ENCODE assay signal across 12 cellular contexts in genomic region chr6:1701668-1702353, GRCh38.
DNase-seq lines count a peak whose midpoint lies in the region; TF ChIP-seq lines count a peak whose summit lies in the region.
"Had no signal": no experiment of that assay in that cellular context is flagged by ENCODE, and none has a peak within 500 bp of the region (broad histone marks: within the 10 kb centered on the region; RNA-seq: fewer than 3 reads in every experiment).

No MANE protein-coding gene starts in this region.

- H3K79me2 ChIP-seq in fibroblast of lung (ENCODE audit: control insufficient read depth, insufficient read depth, low read length) (no peaks in the 10 kb centered on the region), osteoblast (ENCODE audit: insufficient read depth, low read length) (no peaks in the 10 kb centered on the region)

- no peak overlapping the region for H3K4me3 Mint-ChIP-seq in immature natural killer cell
- H3K4me3 Mint-ChIP-seq: naive B cell had no signal

- in situ Hi-C loops in GM13976 (cut with MboI; ENCODE audit: low sequenced_read_pairs, unreplicated experiment), result no loop called here

- H3K4me1 Mint-ChIP-seq in immature natural killer cell, result no peaks in the 10 kb centered on the region
- H3K4me1 Mint-ChIP-seq: naive B cell had no signal

- no peak for TF ChIP-seq CTCF in fibroblast of lung (conservative IDR thresholded peaks at IDR 0.05 in 1 of 2, IDR thresholded peaks at IDR 0.05 in 1 of 2; ENCODE audit: low read depth in 1 of 2, low read length in 2 of 2)
- TF ChIP-seq CTCF in osteoblast (IDR thresholded peaks at IDR 0.05; ENCODE audit: extremely low read depth, low read depth, low read length), result no peak
- TF ChIP-seq CTCF in GM13976 (IDR thresholded peaks at IDR 0.05; ENCODE audit: borderline replicate concordance, control extremely low read depth, extremely low read depth, insufficient read depth, missing control alignments), result no peak

- H4K20me1 ChIP-seq in fibroblast of lung (ENCODE audit: control insufficient read depth, extremely low read depth, insufficient read depth, low read length), result no peaks in the 10 kb centered on the region
- H4K20me1 ChIP-seq in osteoblast (ENCODE audit: insufficient read depth, low read length), result no peaks in the 10 kb centered on the region

- no peaks in the 10 kb centered on the region for H3K36me3 ChIP-seq in MG63
- H3K36me3 ChIP-seq in fibroblast of lung (ENCODE audit: control insufficient read depth, insufficient read depth, low read length), result no peaks in the 10 kb centered on the region
- H3K36me3 ChIP-seq in osteoblast (ENCODE audit: insufficient read depth, low read length), result no peaks in the 10 kb centered on the region
- H3K36me3 ChIP-seq: adrenal gland had no signal

- H3K4me2 ChIP-seq in fibroblast of lung (ENCODE audit: extremely low read depth, insufficient read depth, low read length), result peak overlapping the region; percentile 25
- H3K4me2 ChIP-seq in osteoblast (ENCODE audit: insufficient read depth, low read length), result peak overlapping the region; percentile 73

- DNase-seq in AG08396 (ENCODE audit: low spot score), result peak; percentile 80
- peak; percentile 11 for DNase-seq in MG63
- peak; percentile 63 to 97 for DNase-seq in fibroblast of lung (ENCODE audit: low read depth in 2 of 2)
- peak; percentile 93 for DNase-seq in osteoblast (ENCODE audit: insufficient read length, low spot score, missing footprints)
- DNase-seq in GM13976 (ENCODE audit: low spot score), result no peak
- DNase-seq in substantia nigra (lab: John Stamatoyannopoulos, UW), result no peak
- no peak for DNase-seq in SKM-1 (lab: John Stamatoyannopoulos, UW; ENCODE audit: unreplicated experiment)
- no peak for DNase-seq in immature natural killer cell
- DNase-seq: activated CD4-positive, alpha-beta T cell treated with anti-CD3 and anti-CD28 coated beads, Interleukin-2, amount 50 U/mL, for 1 hour; adrenal gland; naive B cell; NCI-H1417 had no signal

- no peaks in the 10 kb centered on the region for H3K9me3 ChIP-seq in MG63
- no peaks in the 10 kb centered on the region for H3K9me3 ChIP-seq in fibroblast of lung (ENCODE audit: control insufficient read depth, insufficient read depth, low read depth, low read length)
- H3K9me3 ChIP-seq in osteoblast (ENCODE audit: low read depth, low read length), result no peaks in the 10 kb centered on the region
- H3K9me3 ChIP-seq: adrenal gland had no signal

- peaks cover 0 to 2% (median 1%) of the 10 kb centered on the region in 3 donors for H3K27me3 Mint-ChIP-seq in immature natural killer cell (ENCODE audit: low read depth in 3 of 3)
- H3K27me3 Mint-ChIP-seq: naive B cell had no signal

- H3K36me3 Mint-ChIP-seq in immature natural killer cell, result peaks cover 0 to 7% (median 3%) of the 10 kb centered on the region in 3 donors
- H3K36me3 Mint-ChIP-seq: naive B cell had no signal

- H3K27ac Mint-ChIP-seq in immature natural killer cell, result no peak overlapping the region

- H2AFZ ChIP-seq in fibroblast of lung (ENCODE audit: low read length) (no peak overlapping the region), osteoblast (ENCODE audit: low read length) (peak overlapping the region; percentile 84)

- H3K27ac ChIP-seq in fibroblast of lung (ENCODE audit: insufficient read depth, low read length) (peak overlapping the region; percentile 16), osteoblast (ENCODE audit: low read depth, low read length) (peak overlapping the region; percentile 88), substantia nigra (ENCODE audit: low read depth, low read length, poor library complexity, severe bottlenecking) (no peak overlapping the region)
- H3K27ac ChIP-seq: adrenal gland had no signal

- H3K27me3 ChIP-seq in MG63, result no peaks in the 10 kb centered on the region
- no peaks in the 10 kb centered on the region for H3K27me3 ChIP-seq in fibroblast of lung (ENCODE audit: control insufficient read depth, insufficient read depth, low read length)
- H3K27me3 ChIP-seq in osteoblast (ENCODE audit: insufficient read depth, low read length), result no peaks in the 10 kb centered on the region
- H3K27me3 ChIP-seq: adrenal gland had no signal

- no peak overlapping the region for H3K9ac ChIP-seq in fibroblast of lung (ENCODE audit: insufficient read depth, low read length)

- no peaks in the 10 kb centered on the region for H3K9me3 Mint-ChIP-seq in immature natural killer cell
- H3K9me3 Mint-ChIP-seq: naive B cell had no signal

- H3K4me1 ChIP-seq in fibroblast of lung (ENCODE audit: control insufficient read depth, extremely low read depth, insufficient read depth, low read length) (peaks cover 8% of the 10 kb centered on the region), osteoblast (ENCODE audit: insufficient read depth, low read length) (peaks cover 22% of the 10 kb centered on the region)
- H3K4me1 ChIP-seq: adrenal gland had no signal

- H3K4me3 ChIP-seq in MG63 (no peak overlapping the region), fibroblast of lung (replicated peaks in 1 of 4; ENCODE audit: control extremely low read depth in 1 of 4, insufficient read depth in 1 of 4, low read depth in 3 of 4, low read length in 4 of 4) (no peak overlapping the region), osteoblast (ENCODE audit: insufficient read depth, low read length) (peak overlapping the region; percentile 49)
- H3K4me3 ChIP-seq: adrenal gland had no signal

Comparison
In these comparisons a context has a peak if more than half of its experiments do, and no peak if none do; other contexts are left out.
1. DNase-seq: peak in AG08396 (single experiment), MG63 (single experiment), fibroblast of lung (2 of 2) and osteoblast (single experiment); none in GM13976 (single experiment), substantia nigra (0 of 49), SKM-1 (single experiment) and immature natural killer cell (0 of 3).